15 cellular contexts compared by ENCODE assay signal in genomic region chr2:86065512-86065911, GRCh38. TPM values are rescaled to one million over a fixed set of nuclear protein-coding genes. Genes with fewer than 3 reads are reported as not detected.
DNase-seq lines count a peak whose midpoint lies in the region; ATAC-seq and TF ChIP-seq lines count a peak whose summit lies in the region.
"Had no signal": no experiment of that assay in that cellular context is flagged by ENCODE, and none has a peak within 500 bp of the region (broad histone marks: within the 10 kb centered on the region; RNA-seq: fewer than 3 reads in every experiment).

No MANE protein-coding gene starts in this region.

- H3K4me3 ChIP-seq in MM.1S (ENCODE audit: low read length) (no peak overlapping the region), BE2C (ENCODE audit: low read depth, low read length) (no peak overlapping the region)
- H3K4me3 ChIP-seq: pancreas had no signal

- DNase-seq in MM.1S (no peak), middle frontal gyrus (ENCODE audit: extremely low spot score, low spot score) (peak; percentile 5), type B pancreatic cell (ENCODE audit: extremely low spot score, unreplicated experiment) (no peak), KG1 (lab: John Stamatoyannopoulos, UW) (no peak), BE2C (no peak)
- DNase-seq in effector memory CD8-positive, alpha-beta T cell: no peak
- DNase-seq in stimulated activated CD4-positive, alpha-beta T cell treated with anti-CD3 and anti-CD28 coated beads, Interleukin-4, amount 100 ng/mL, for 24 hours: no peak
- DNase-seq: activated CD4-positive, CD25-positive, alpha-beta regulatory T cell treated with anti-CD3 and anti-CD28 coated beads, Interleukin-2, amount 50 U/mL, for 72 hours; activated naive CD8-positive, alpha-beta T cell treated with anti-CD3 and anti-CD28 coated beads, Interleukin-2, amount 50 U/mL, for 24 hours; CD4-positive, alpha-beta T cell; foreskin melanocyte; NCI-H1092 treated with DMSO at 0.1 percent for 48 hours; NCI-H226; pancreas had no signal

- peak overlapping the region; percentile 9 to 59 for H3K27ac Mint-ChIP-seq in effector memory CD8-positive, alpha-beta T cell
- H3K27ac Mint-ChIP-seq in type B pancreatic cell: peak overlapping the region; percentile 5
- H3K27ac Mint-ChIP-seq: activated naive CD8-positive, alpha-beta T cell treated with anti-CD3 and anti-CD28 coated beads, Interleukin-2, amount 50 U/mL, for 24 hours; CD4-positive, alpha-beta T cell; dendritic cell treated with granulocyte-macrophage colony-stimulating factor and Interleukin-4, amounts not matched to agents 40 ng/mL and 50 ng/mL, for 4 days had no signal

- H3K9me3 ChIP-seq in MM.1S (replicated peaks; ENCODE audit: insufficient read depth, low read length) (no peaks in the 10 kb centered on the region), BE2C (no peaks in the 10 kb centered on the region)
- H3K9me3 ChIP-seq: pancreas had no signal

- peaks cover 33% of the 10 kb centered on the region for H3F3A ChIP-seq in MM.1S (ENCODE audit: insufficient read depth, low read length)

- no peaks in the 10 kb centered on the region for H3K9me3 Mint-ChIP-seq in effector memory CD8-positive, alpha-beta T cell
- peaks cover 6% of the 10 kb centered on the region for H3K9me3 Mint-ChIP-seq in type B pancreatic cell
- H3K9me3 Mint-ChIP-seq: activated naive CD8-positive, alpha-beta T cell treated with anti-CD3 and anti-CD28 coated beads, Interleukin-2, amount 50 U/mL, for 24 hours; dendritic cell treated with granulocyte-macrophage colony-stimulating factor and Interleukin-4, amounts not matched to agents 40 ng/mL and 50 ng/mL, for 4 days had no signal

- no peak overlapping the region for H3K4me3 Mint-ChIP-seq in effector memory CD8-positive, alpha-beta T cell
- no peak overlapping the region for H3K4me3 Mint-ChIP-seq in type B pancreatic cell
- H3K4me3 Mint-ChIP-seq: activated naive CD8-positive, alpha-beta T cell treated with anti-CD3 and anti-CD28 coated beads, Interleukin-2, amount 50 U/mL, for 24 hours; CD4-positive, alpha-beta T cell; dendritic cell treated with granulocyte-macrophage colony-stimulating factor and Interleukin-4, amounts not matched to agents 40 ng/mL and 50 ng/mL, for 4 days had no signal

- H3K4me1 ChIP-seq in MM.1S (ENCODE audit: low read length) (peaks cover 51% of the 10 kb centered on the region), BE2C (no peaks in the 10 kb centered on the region)

- ATAC-seq in effector memory CD8-positive, alpha-beta T cell (replicated peaks): no peak
- ATAC-seq: activated naive CD8-positive, alpha-beta T cell treated with anti-CD3 and anti-CD28 coated beads, Interleukin-2, amount 50 U/mL, for 24 hours; pancreas had no signal

- no peaks in the 10 kb centered on the region for H4K20me1 ChIP-seq in MM.1S (ENCODE audit: insufficient read depth, low read length)

- H3K36me3 Mint-ChIP-seq in effector memory CD8-positive, alpha-beta T cell (ENCODE audit: insufficient read depth): peaks cover 28% of the 10 kb centered on the region
- peaks cover 60% of the 10 kb centered on the region for H3K36me3 Mint-ChIP-seq in type B pancreatic cell

- H2AFZ ChIP-seq in MM.1S (ENCODE audit: low read length): no peak overlapping the region

- no peak overlapping the region for H3K9ac ChIP-seq in MM.1S (ENCODE audit: low read length)

- H3K27me3 ChIP-seq in MM.1S (replicated peaks; ENCODE audit: insufficient read depth, low read length): no peaks in the 10 kb centered on the region
- H3K27me3 ChIP-seq in BE2C: no peaks in the 10 kb centered on the region
- H3K27me3 ChIP-seq: pancreas had no signal

- no peak for TF ChIP-seq CTCF in MM.1S (IDR thresholded peaks at IDR 0.05; ENCODE audit: low read length)
- TF ChIP-seq CTCF in type B pancreatic cell (conservative IDR thresholded peaks at IDR 0.05): no peak
- no peak for TF ChIP-seq CTCF in BE2C (IDR thresholded peaks at IDR 0.05; ENCODE audit: low read depth, low read length)

- H3K4me1 Mint-ChIP-seq in effector memory CD8-positive, alpha-beta T cell (ENCODE audit: low read depth in 2 of 2): peaks cover 9 to 16% of the 10 kb centered on the region in 2 donors
- H3K4me1 Mint-ChIP-seq in type B pancreatic cell (ENCODE audit: unreplicated experiment): no peaks in the 10 kb centered on the region

- H3K79me2 ChIP-seq in MM.1S (ENCODE audit: low read length): peaks cover 28% of the 10 kb centered on the region

- H3K27me3 Mint-ChIP-seq in effector memory CD8-positive, alpha-beta T cell: no peaks in the 10 kb centered on the region
- H3K27me3 Mint-ChIP-seq in type B pancreatic cell: no peaks in the 10 kb centered on the region
- H3K27me3 Mint-ChIP-seq: activated naive CD8-positive, alpha-beta T cell treated with anti-CD3 and anti-CD28 coated beads, Interleukin-2, amount 50 U/mL, for 24 hours; CD4-positive, alpha-beta T cell; dendritic cell treated with granulocyte-macrophage colony-stimulating factor and Interleukin-4, amounts not matched to agents 40 ng/mL and 50 ng/mL, for 4 days had no signal

- H3K36me3 ChIP-seq in MM.1S (replicated peaks; ENCODE audit: insufficient read depth, low read length) (peaks cover 8% of the 10 kb centered on the region; the same call in 1 of the 2 replicates), BE2C (peaks cover 55% of the 10 kb centered on the region)

- H3K4me2 ChIP-seq in MM.1S (ENCODE audit: low read depth, low read length): no peak overlapping the region

- peak overlapping the region; percentile 79; the same call in 1 of the 2 replicates for H3K27ac ChIP-seq in MM.1S (ENCODE audit: low read length)
- H3K27ac ChIP-seq: pancreas had no signal

- H3K9me2 ChIP-seq in MM.1S (replicated peaks; ENCODE audit: insufficient read depth, low read length): no peaks in the 10 kb centered on the region

RNA-seq across cellular contexts. Expression of gene POLR1A, which starts 40.2 kb away (rescaled TPM):
- total RNA-seq in type B pancreatic cell (ENCODE audit: low replicate concordance): 54.9 and 57.6 TPM in 2 replicates
- polyA plus RNA-seq in BE2C (2012; ENCODE audit: insufficient read depth, insufficient read length, low read depth): 32.5 TPM

RNA-seq across cellular contexts. Expression of gene PTCD3, which starts 40.5 kb away (rescaled TPM):
- total RNA-seq in type B pancreatic cell (ENCODE audit: low replicate concordance): 116 and 155 TPM in 2 replicates
- polyA plus RNA-seq in BE2C (2012; ENCODE audit: insufficient read depth, insufficient read length, low read depth): 30.8 TPM
